ENCODE assay signal across 12 cellular contexts in genomic region chr19:42421591-42422031, GRCh38. TPM values are rescaled to one million over a fixed set of nuclear protein-coding genes. Genes with fewer than 3 reads are reported as not detected.
DNase-seq lines count a peak whose midpoint lies in the region; ATAC-seq and TF ChIP-seq lines count a peak whose summit lies in the region.
"Had no signal": no experiment of that assay in that cellular context is flagged by ENCODE, and none has a peak within 500 bp of the region (broad histone marks: within the 10 kb centered on the region; RNA-seq: fewer than 3 reads in every experiment).

No MANE protein-coding gene starts in this region.

- peaks cover 24 to 65% (median 51%) of the 10 kb centered on the region in 6 donors for H3K4me1 ChIP-seq in spleen

- H3K4me1 Mint-ChIP-seq in activated CD4-positive, alpha-beta T cell treated with anti-CD3 and anti-CD28 coated beads, Interleukin-2, amount 10 ng/mL, durations not matched to agents 24 days and 14 days, result peaks cover 36% of the 10 kb centered on the region
- peaks cover 42% of the 10 kb centered on the region for H3K4me1 Mint-ChIP-seq in activated CD4-positive, alpha-beta memory T cell treated with anti-CD3 and anti-CD28 coated beads, Interleukin-2, amount 10 ng/mL, durations not matched to agents 7 days and 5 days
- H3K4me1 Mint-ChIP-seq in glutamatergic neuron (ENCODE audit: low read depth, unreplicated experiment), result peaks cover 26% of the 10 kb centered on the region

- POLR2A ChIA-PET in activated CD4-positive, alpha-beta memory T cell treated with anti-CD3 and anti-CD28 coated beads, Interleukin-2, amount 10 ng/mL, durations not matched to agents 7 days and 5 days (lab: Charles Lee), result no interaction called here

- CTCF ChIA-PET in activated CD4-positive, alpha-beta memory T cell treated with anti-CD3 and anti-CD28 coated beads, Interleukin-2, amount 10 ng/mL, durations not matched to agents 7 days and 5 days (lab: Charles Lee), result interaction anchor here (1.2 to 2.7 kb wide), 5 partner anchors 17 to 313 kb away, joined by 4 to 18 read pairs (median 4); no protein-coding TSS in a partner anchor

- no peak for DNase-seq in activated CD4-positive, alpha-beta T cell treated with anti-CD3 and anti-CD28 coated beads, Interleukin-2, amount 10 ng/mL, durations not matched to agents 24 days and 14 days
- no peak for DNase-seq in activated CD4-positive, alpha-beta T cell treated with anti-CD3 and anti-CD28 coated beads for 48 hours
- DNase-seq in activated CD4-positive, alpha-beta memory T cell treated with anti-CD3 and anti-CD28 coated beads, Interleukin-2, amount 10 ng/mL, durations not matched to agents 7 days and 5 days, result no peak
- DNase-seq in glutamatergic neuron (no peak), spleen (peak; percentile 80), NCI-H2029 treated with DMSO at 0.1 percent for 48 hours (lab: John Stamatoyannopoulos, UW) (no peak)
- no peak for DNase-seq in effector CD8-positive, alpha-beta T cell (lab: John Stamatoyannopoulos, UW)
- DNase-seq: stimulated activated naive CD4-positive, alpha-beta T cell treated with Interleukin-2 at 50 U/mL for 16 hours had no signal

- peak overlapping the region; percentile 91 for H3K4me3 Mint-ChIP-seq in activated CD4-positive, alpha-beta T cell treated with anti-CD3 and anti-CD28 coated beads, Interleukin-2, amount 10 ng/mL, durations not matched to agents 24 days and 14 days
- H3K4me3 Mint-ChIP-seq in activated CD4-positive, alpha-beta memory T cell treated with anti-CD3 and anti-CD28 coated beads, Interleukin-2, amount 10 ng/mL, durations not matched to agents 7 days and 5 days, result peak overlapping the region; percentile 87
- H3K4me3 Mint-ChIP-seq in glutamatergic neuron (ENCODE audit: unreplicated experiment), result peak overlapping the region; percentile 98

- H3K36me3 Mint-ChIP-seq in activated CD4-positive, alpha-beta T cell treated with anti-CD3 and anti-CD28 coated beads, Interleukin-2, amount 10 ng/mL, durations not matched to agents 24 days and 14 days (ENCODE audit: low read depth), result peaks cover 6% of the 10 kb centered on the region
- H3K36me3 Mint-ChIP-seq in activated CD4-positive, alpha-beta memory T cell treated with anti-CD3 and anti-CD28 coated beads, Interleukin-2, amount 10 ng/mL, durations not matched to agents 7 days and 5 days (ENCODE audit: low read depth), result peaks cover 4% of the 10 kb centered on the region
- H3K36me3 Mint-ChIP-seq in glutamatergic neuron (ENCODE audit: unreplicated experiment), result no peaks in the 10 kb centered on the region

- no peak for TF ChIP-seq POLR2A in spleen (IDR thresholded peaks at IDR 0.05)

- H3K27ac Mint-ChIP-seq in activated CD4-positive, alpha-beta T cell treated with anti-CD3 and anti-CD28 coated beads, Interleukin-2, amount 10 ng/mL, durations not matched to agents 24 days and 14 days, result no peak overlapping the region
- no peak overlapping the region for H3K27ac Mint-ChIP-seq in activated CD4-positive, alpha-beta memory T cell treated with anti-CD3 and anti-CD28 coated beads, Interleukin-2, amount 10 ng/mL, durations not matched to agents 7 days and 5 days
- H3K27ac Mint-ChIP-seq in glutamatergic neuron (ENCODE audit: unreplicated experiment), result peak overlapping the region; percentile 95
- H3K27ac Mint-ChIP-seq: progenitor cell of endocrine pancreas had no signal

- peaks cover 0 to 7% (median 0%) of the 10 kb centered on the region in 7 donors for H3K27me3 ChIP-seq in spleen (replicated peaks in 1 of 7)

- no peaks in the 10 kb centered on the region for H3K27me3 Mint-ChIP-seq in activated CD4-positive, alpha-beta T cell treated with anti-CD3 and anti-CD28 coated beads, Interleukin-2, amount 10 ng/mL, durations not matched to agents 24 days and 14 days
- peaks cover 4% of the 10 kb centered on the region for H3K27me3 Mint-ChIP-seq in activated CD4-positive, alpha-beta memory T cell treated with anti-CD3 and anti-CD28 coated beads, Interleukin-2, amount 10 ng/mL, durations not matched to agents 7 days and 5 days
- H3K27me3 Mint-ChIP-seq in glutamatergic neuron (ENCODE audit: unreplicated experiment), result peaks cover 21% of the 10 kb centered on the region

- no peak for TF ChIP-seq CTCF in glutamatergic neuron (IDR thresholded peaks at IDR 0.05; ENCODE audit: partially characterized antibody, unreplicated experiment)
- TF ChIP-seq CTCF in spleen (IDR thresholded peaks at IDR 0.05 in 8 of 11, conservative IDR thresholded peaks at IDR 0.05 in 3 of 11), result no peak

- no peaks in the 10 kb centered on the region for H3K9me3 Mint-ChIP-seq in activated CD4-positive, alpha-beta T cell treated with anti-CD3 and anti-CD28 coated beads, Interleukin-2, amount 10 ng/mL, durations not matched to agents 24 days and 14 days
- H3K9me3 Mint-ChIP-seq in activated CD4-positive, alpha-beta memory T cell treated with anti-CD3 and anti-CD28 coated beads, Interleukin-2, amount 10 ng/mL, durations not matched to agents 7 days and 5 days, result no peaks in the 10 kb centered on the region
- H3K9me3 Mint-ChIP-seq in glutamatergic neuron (ENCODE audit: unreplicated experiment), result peaks cover 18% of the 10 kb centered on the region

- H3K9me3 ChIP-seq in spleen, result no peaks in the 10 kb centered on the region

- peak overlapping the region in 3 of 8 donors; percentile 89 to 98 (median 94) for H3K4me3 ChIP-seq in spleen

- intact Hi-C loops in activated CD4-positive, alpha-beta T cell treated with anti-CD3 and anti-CD28 coated beads, Interleukin-2, amount 10 ng/mL, durations not matched to agents 24 days and 14 days (cut with micrococcal nuclease), result loop anchor here (2.0 to 10.0 kb wide), 4 partner anchors 17 to 287 kb away; partner anchors contain the start of gene POU2F2
- intact Hi-C loops in spleen (cut with DNase I; ENCODE audit: low total_unique reads), result no loop called here

- WGBS in spleen, 5 donors, result 68 to 78% (median 72%) methylated on average over 9 of the region's 9 CpGs

- H3K36me3 ChIP-seq in spleen, result peaks cover 0 to 23% (median 0%) of the 10 kb centered on the region in 6 donors

- peak overlapping the region; percentile 43 to 92 (median 90) for H3K27ac ChIP-seq in spleen

- no peak for ATAC-seq in HG03342 (IDR thresholded peaks at IDR 0.05; ENCODE audit: unreplicated experiment)
- ATAC-seq: Panc1 had no signal

RNA-seq across cellular contexts. Expression of gene LIPE, which starts 5.6 kb away (rescaled TPM):
- total RNA-seq in activated CD4-positive, alpha-beta T cell treated with anti-CD3 and anti-CD28 coated beads, Interleukin-2, amount 10 ng/mL, durations not matched to agents 24 days and 14 days, result 35.0 and 39.1 TPM in 2 replicates
- 10 to 100 TPM; 34.7 to 37.2 TPM for total RNA-seq in activated CD4-positive, alpha-beta memory T cell treated with anti-CD3 and anti-CD28 coated beads, Interleukin-2, amount 10 ng/mL, durations not matched to agents 7 days and 5 days
- total RNA-seq in glutamatergic neuron (ENCODE audit: unreplicated experiment) (39.0 TPM), spleen (10 to 100 TPM; 20.7 to 43.7 (median 25.3) TPM)
- polyA plus RNA-seq in spleen, result 10 to 100 TPM; 20.6 to 39.5 (median 21.1) TPM

RNA-seq across cellular contexts. Expression of gene CXCL17, which starts 21.1 kb away (rescaled TPM):
- total RNA-seq in activated CD4-positive, alpha-beta T cell treated with anti-CD3 and anti-CD28 coated beads, Interleukin-2, amount 10 ng/mL, durations not matched to agents 24 days and 14 days, result not detected in 2 replicates
- total RNA-seq in activated CD4-positive, alpha-beta memory T cell treated with anti-CD3 and anti-CD28 coated beads, Interleukin-2, amount 10 ng/mL, durations not matched to agents 7 days and 5 days, result not detected
- total RNA-seq in glutamatergic neuron (ENCODE audit: unreplicated experiment) (not detected), spleen (not detected)
- under 1 TPM; 0.11 to 0.19 (median 0.12) TPM for polyA plus RNA-seq in spleen
- polyA plus RNA-seq: AG04450 had no signal

RNA-seq across cellular contexts. Expression of gene CNFN, which starts 31.5 kb away (rescaled TPM):
- total RNA-seq in activated CD4-positive, alpha-beta T cell treated with anti-CD3 and anti-CD28 coated beads, Interleukin-2, amount 10 ng/mL, durations not matched to agents 24 days and 14 days, result not detected in 2 replicates
- not detected for total RNA-seq in activated CD4-positive, alpha-beta memory T cell treated with anti-CD3 and anti-CD28 coated beads, Interleukin-2, amount 10 ng/mL, durations not matched to agents 7 days and 5 days
- total RNA-seq in glutamatergic neuron (ENCODE audit: unreplicated experiment) (2.8 TPM), spleen (1 to 10 TPM in 4 of 7 donors, under 1 TPM in 1, not detected in 2; 0.80 to 2.8 (median 2.5) TPM)
- polyA plus RNA-seq in spleen, result 10 to 100 TPM; 13.1 to 16.8 (median 15.7) TPM
